7 cellular contexts compared by ENCODE assay signal in the genomic region with DNA sequence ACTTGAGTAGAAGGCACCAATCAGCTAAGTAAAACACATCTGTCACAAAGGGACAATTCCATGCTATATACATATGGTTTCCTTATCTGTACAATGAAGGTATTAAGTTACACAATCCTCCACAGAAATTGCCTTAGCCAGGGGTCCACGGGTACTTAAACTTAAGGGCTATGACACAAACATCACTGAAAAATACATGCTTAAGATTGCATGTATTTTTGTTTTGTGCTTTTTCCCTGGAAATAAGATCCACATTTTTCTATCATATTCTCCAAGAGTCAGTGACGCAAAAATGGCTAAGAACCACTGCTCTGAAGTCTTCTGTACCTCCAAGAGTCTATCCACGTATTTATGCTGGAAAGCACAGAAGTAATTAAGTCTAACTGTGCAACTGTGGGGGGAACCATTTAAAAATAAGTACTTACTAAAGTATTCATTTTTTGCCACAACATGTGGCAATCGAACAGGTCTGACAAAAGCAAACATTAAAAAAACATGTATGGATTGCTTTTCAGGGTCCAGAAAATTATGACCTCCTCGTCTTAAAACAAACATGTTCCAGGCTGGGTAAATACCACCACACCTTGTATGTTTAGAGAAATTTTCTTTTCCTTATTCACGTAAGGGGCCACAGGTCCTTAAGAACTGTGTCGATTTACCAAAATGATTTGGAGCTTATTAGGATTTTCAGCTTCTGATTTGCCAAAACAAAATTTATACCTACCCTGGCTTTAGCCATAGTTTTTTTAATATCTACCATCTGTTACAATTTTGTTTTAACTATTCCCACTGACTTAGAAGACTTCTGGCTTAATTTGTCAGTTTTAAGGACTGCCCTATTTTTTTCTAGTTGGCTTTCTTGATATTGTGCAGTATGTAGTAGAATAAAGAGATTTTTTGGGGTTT. TPM values are rescaled to one million over a fixed set of nuclear protein-coding genes. Genes with fewer than 3 reads are reported as not detected.
DNase-seq lines count a peak whose midpoint lies in the region; ATAC-seq, FAIRE-seq and TF ChIP-seq lines count a peak whose summit lies in the region.

No MANE protein-coding gene starts in this region.

- peaks cover 55% of the 10 kb centered on the region for H3K4me1 Mint-ChIP-seq in activated T-helper 2 cell treated with anti-CD3 and anti-CD28 coated beads, Interferon-gamma antibody, Interleukin-2, Interleukin-4, amounts not matched to agents 10 μg/mL and 5 μg/mL and 100 μg/mL, durations not matched to agents 14 hours and 24 hours and 36 hours (ENCODE audit: low read depth)
- H3K4me1 Mint-ChIP-seq in stimulated activated naive CD8-positive, alpha-beta T cell treated with anti-CD3 and anti-CD28 coated beads, Interleukin-15, amount 100 ng/mL, for 72 hours: peaks cover 86% of the 10 kb centered on the region

- H3K27me3 ChIP-seq in HL-60 (ENCODE audit: insufficient read depth, poor library complexity, severe bottlenecking) (no peaks in the 10 kb centered on the region), iPS-20b (ENCODE audit: insufficient read depth, low read length) (peaks cover 11% of the 10 kb centered on the region)

- peak overlapping the region; percentile 81 for H3K4me3 ChIP-seq in HL-60 (replicated peaks; ENCODE audit: insufficient read depth, low read length)
- peak overlapping the region; percentile 84 for H3K4me3 ChIP-seq in iPS-20b (ENCODE audit: low read length)

- no peak for TF ChIP-seq POLR2A in GM12892 (IDR thresholded peaks at IDR 0.05; ENCODE audit: low read depth, low read length)

- intact Hi-C loops in activated T-helper 2 cell treated with anti-CD3 and anti-CD28 coated beads, Interferon-gamma antibody, Interleukin-2, Interleukin-4, amounts not matched to agents 10 μg/mL and 5 μg/mL and 100 μg/mL, durations not matched to agents 14 hours and 24 hours and 36 hours (cut with micrococcal nuclease): loop anchor here (2.0 to 10.0 kb wide), 6 partner anchors 147 to 1445 kb away; partner anchors contain the start of genes ARID2, HDAC7 and SCAF11

- ATAC-seq in stimulated activated naive CD8-positive, alpha-beta T cell treated with anti-CD3 and anti-CD28 coated beads, Interleukin-15, amount 100 ng/mL, for 72 hours: no peak
- ATAC-seq in GM19452 (IDR thresholded peaks at IDR 0.05; ENCODE audit: unreplicated experiment): no peak

- H3K36me3 ChIP-seq in iPS-20b (ENCODE audit: insufficient read depth, low read depth, low read length): peaks cover 70% of the 10 kb centered on the region

- FAIRE-seq in GM12892 (lab: Jason Lieb, UNC): no peak

- H3K36me3 Mint-ChIP-seq in activated T-helper 2 cell treated with anti-CD3 and anti-CD28 coated beads, Interferon-gamma antibody, Interleukin-2, Interleukin-4, amounts not matched to agents 10 μg/mL and 5 μg/mL and 100 μg/mL, durations not matched to agents 14 hours and 24 hours and 36 hours (ENCODE audit: low read depth): peaks cover 72% of the 10 kb centered on the region

- H3K27ac ChIP-seq in HL-60 (replicated peaks) (no peak overlapping the region), iPS-20b (ENCODE audit: low read length) (no peak overlapping the region)

- peak overlapping the region; percentile 95 for H3K27ac Mint-ChIP-seq in activated T-helper 2 cell treated with anti-CD3 and anti-CD28 coated beads, Interferon-gamma antibody, Interleukin-2, Interleukin-4, amounts not matched to agents 10 μg/mL and 5 μg/mL and 100 μg/mL, durations not matched to agents 14 hours and 24 hours and 36 hours
- peak overlapping the region; percentile 100 for H3K27ac Mint-ChIP-seq in stimulated activated naive CD8-positive, alpha-beta T cell treated with anti-CD3 and anti-CD28 coated beads, Interleukin-15, amount 100 ng/mL, for 72 hours

- H3K4me1 ChIP-seq in iPS-20b (ENCODE audit: insufficient read depth, low read length): peaks cover 21% of the 10 kb centered on the region; the same call in 1 of the 2 replicates

- TF ChIP-seq CTCF in HL-60 (IDR thresholded peaks at IDR 0.05; ENCODE audit: insufficient read depth, low read length): no peak

- peak overlapping the region; percentile 91 for H3K4me3 Mint-ChIP-seq in activated T-helper 2 cell treated with anti-CD3 and anti-CD28 coated beads, Interferon-gamma antibody, Interleukin-2, Interleukin-4, amounts not matched to agents 10 μg/mL and 5 μg/mL and 100 μg/mL, durations not matched to agents 14 hours and 24 hours and 36 hours (ENCODE audit: low read depth)
- H3K4me3 Mint-ChIP-seq in stimulated activated naive CD8-positive, alpha-beta T cell treated with anti-CD3 and anti-CD28 coated beads, Interleukin-15, amount 100 ng/mL, for 72 hours: peak overlapping the region; percentile 97 to 98

- no peaks in the 10 kb centered on the region for H3K9me3 Mint-ChIP-seq in activated T-helper 2 cell treated with anti-CD3 and anti-CD28 coated beads, Interferon-gamma antibody, Interleukin-2, Interleukin-4, amounts not matched to agents 10 μg/mL and 5 μg/mL and 100 μg/mL, durations not matched to agents 14 hours and 24 hours and 36 hours
- no peaks in the 10 kb centered on the region for H3K9me3 Mint-ChIP-seq in stimulated activated naive CD8-positive, alpha-beta T cell treated with anti-CD3 and anti-CD28 coated beads, Interleukin-15, amount 100 ng/mL, for 72 hours

- peak overlapping the region; percentile 98; the same call in 1 of the 2 replicates for H3K9ac ChIP-seq in iPS-20b (ENCODE audit: low read depth, low read length)

- H3K27me3 Mint-ChIP-seq in activated T-helper 2 cell treated with anti-CD3 and anti-CD28 coated beads, Interferon-gamma antibody, Interleukin-2, Interleukin-4, amounts not matched to agents 10 μg/mL and 5 μg/mL and 100 μg/mL, durations not matched to agents 14 hours and 24 hours and 36 hours (ENCODE audit: low read depth): no peaks in the 10 kb centered on the region
- no peaks in the 10 kb centered on the region for H3K27me3 Mint-ChIP-seq in stimulated activated naive CD8-positive, alpha-beta T cell treated with anti-CD3 and anti-CD28 coated beads, Interleukin-15, amount 100 ng/mL, for 72 hours

- DNase-seq in HL-60 (ENCODE audit: low read depth in 1 of 2, low spot score in 1 of 2) (no peak), GM12892 (ENCODE audit: insufficient read length) (no peak), NCI-H524 treated with DMSO at 0.1 percent for 48 hours (lab: John Stamatoyannopoulos, UW) (no peak)
- no peak for DNase-seq in activated T-helper 2 cell treated with anti-CD3 and anti-CD28 coated beads, Interferon-gamma antibody, Interleukin-2, Interleukin-4, amounts not matched to agents 10 μg/mL and 5 μg/mL and 100 μg/mL, durations not matched to agents 14 hours and 24 hours and 36 hours (ENCODE audit: low spot score)
- no peak for DNase-seq in stimulated activated naive CD8-positive, alpha-beta T cell treated with anti-CD3 and anti-CD28 coated beads, Interleukin-15, amount 100 ng/mL, for 72 hours

- no peaks in the 10 kb centered on the region for H3K9me3 ChIP-seq in iPS-20b (ENCODE audit: insufficient read depth, low read depth, low read length)

RNA-seq across cellular contexts. Expression of gene SLC38A2, which starts 2.8 kb away (rescaled TPM):
- total RNA-seq in activated T-helper 2 cell treated with anti-CD3 and anti-CD28 coated beads, Interferon-gamma antibody, Interleukin-2, Interleukin-4, amounts not matched to agents 10 μg/mL and 5 μg/mL and 100 μg/mL, durations not matched to agents 14 hours and 24 hours and 36 hours: 141 and 143 TPM in 2 replicates
- 47.2 TPM for polyA plus RNA-seq in GM12892 (2012; ENCODE audit: missing spikeins)
